16 cellular contexts compared by ENCODE assay signal in the genomic region with DNA sequence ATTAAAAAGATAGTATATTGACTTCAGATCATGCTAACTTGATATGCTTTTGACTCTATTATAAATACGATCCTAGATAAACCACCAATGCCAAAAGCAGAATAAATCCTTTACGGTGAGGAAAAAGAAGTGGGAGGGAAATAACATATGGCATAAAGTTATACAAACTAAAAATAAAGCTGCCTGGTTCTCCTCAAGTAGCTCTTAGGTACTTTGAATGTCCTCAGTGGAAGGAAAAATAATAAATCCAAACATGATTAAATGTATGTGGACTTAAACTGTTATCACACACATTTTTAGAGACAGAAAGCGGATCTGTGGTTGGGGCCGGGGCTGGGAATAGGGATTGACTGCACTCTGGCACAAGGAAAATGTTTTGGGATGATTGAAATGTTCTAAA.
"Had no signal": no experiment of that assay in that cellular context is flagged by ENCODE, and none has a peak within 500 bp of the region (broad histone marks: within the 10 kb centered on the region; RNA-seq: fewer than 3 reads in every experiment).

No MANE protein-coding gene starts in this region.

- H3K4me2 ChIP-seq: SK-N-SH had no signal

- H3K27me3 ChIP-seq: esophagus muscularis mucosa had no signal

- H3K27ac Mint-ChIP-seq: memory B cell had no signal

- H3K36me3 ChIP-seq: esophagus muscularis mucosa had no signal

- H3K4me3 Mint-ChIP-seq: memory B cell; naive thymus-derived CD4-positive, alpha-beta T cell had no signal

- H3K9me3 ChIP-seq: esophagus muscularis mucosa, mucosa of descending colon, SK-N-SH had no signal

- H3K9me3 Mint-ChIP-seq: memory B cell had no signal

- DNase-seq: activated CD4-positive, CD25-positive, alpha-beta regulatory T cell treated with anti-CD3 and anti-CD28 coated beads, Interleukin-2, amount 50 U/mL, for 72 hours; activated CD8-positive, alpha-beta memory T cell treated with anti-CD3 and anti-CD28 coated beads for 24 hours; activated CD8-positive, alpha-beta memory T cell treated with anti-CD3 and anti-CD28 coated beads, Interleukin-2, amount 50 U/mL, for 48 hours; activated effector memory CD4-positive, alpha-beta T cell treated with anti-CD3 and anti-CD28 coated beads, Interleukin-2, amount 50 U/mL, for 16 hours; activated naive CD4-positive, alpha-beta T cell treated with anti-CD3 and anti-CD28 coated beads, Interleukin-2, amount 50 U/mL, for 16 hours; activated T-cell treated with anti-CD3 and anti-CD28 coated beads, Interleukin-2, amount 50 U/mL, for 48 hours; dermis blood vessel endothelial cell; effector memory CD4-positive, alpha-beta T cell; naive thymus-derived CD4-positive, alpha-beta T cell; SK-N-SH; stimulated activated naive CD8-positive, alpha-beta T cell treated with anti-CD3 and anti-CD28 coated beads, Interleukin-15, Interleukin-2, amounts not matched to agents 100 U/mL and 50 U/mL, for 24 hours; T-helper 1 cell had no signal

- H3K36me3 Mint-ChIP-seq: memory B cell had no signal

- H3K9ac ChIP-seq: parathyroid adenoma, SK-N-SH had no signal

- H3K4me3 ChIP-seq: esophagus muscularis mucosa, mucosa of descending colon had no signal

- H3K9me2 ChIP-seq: SK-N-SH had no signal

- H3K4me1 ChIP-seq: parathyroid adenoma had no signal

- H2AFZ ChIP-seq: parathyroid adenoma had no signal

- ATAC-seq: stimulated activated naive CD8-positive, alpha-beta T cell treated with anti-CD3 and anti-CD28 coated beads, Interleukin-15, Interleukin-2, amounts not matched to agents 100 U/mL and 50 U/mL, for 24 hours had no signal
